Comparison of ENCODE assay signal across 27 cellular contexts in genomic region chr1:42386051-42386450, GRCh38.
"Had no signal": no experiment of that assay in that cellular context is flagged by ENCODE, and none has a peak within 500 bp of the region (broad histone marks: within the 10 kb centered on the region; RNA-seq: fewer than 3 reads in every experiment).

No MANE protein-coding gene starts in this region.

- H3K4me3 ChIP-seq: stomach, suprapubic skin, testis, thoracic aorta, thyroid gland, tibial artery, tibial nerve, transverse colon, upper lobe of left lung, upper lobe of right lung, uterus, vagina had no signal

- H3K9me3 Mint-ChIP-seq: stimulated activated effector memory CD8-positive, alpha-beta T cell treated with anti-CD3 and anti-CD28 coated beads, Interleukin-12 subunit alpha, Interleukin-12 subunit beta, amount 100 ng/mL, for 72 hours; stimulated activated memory B cell treated with anti-CD40 and anti-IgM and Interleukin-4, amounts not matched to agents 10 μg/mL and 1 μg/mL and 100 μg/mL, for 72 hours; stimulated activated naive B cell treated with anti-CD40 and anti-IgM and Interleukin-4, amounts not matched to agents 10 μg/mL and 1 μg/mL and 100 μg/mL, for 72 hours; stimulated activated naive CD8-positive, alpha-beta T cell treated with anti-CD3 and anti-CD28 coated beads, Interleukin-15, amount 100 ng/mL, for 72 hours; stimulated activated naive CD8-positive, alpha-beta T cell treated with anti-CD3 and anti-CD28 coated beads, Interleukin-15, Interleukin-2, amounts not matched to agents 100 ng/mL and 50 ng/mL, for 24 hours; type B pancreatic cell had no signal

- H3K9me3 ChIP-seq: stomach, suprapubic skin, testis, thoracic aorta, thyroid gland, tibial artery, tibial nerve, transverse colon, upper lobe of left lung, upper lobe of right lung, uterus, vagina had no signal

- H3K36me3 ChIP-seq: stomach, suprapubic skin, thoracic aorta, thyroid gland, tibial artery, tibial nerve, transverse colon, upper lobe of left lung, upper lobe of right lung, uterus, vagina had no signal

- H3K36me3 Mint-ChIP-seq: stimulated activated effector memory CD8-positive, alpha-beta T cell treated with anti-CD3 and anti-CD28 coated beads, Interleukin-12 subunit alpha, Interleukin-12 subunit beta, amount 100 ng/mL, for 72 hours; stimulated activated memory B cell treated with anti-CD40 and anti-IgM and Interleukin-4, amounts not matched to agents 10 μg/mL and 1 μg/mL and 100 μg/mL, for 72 hours; stimulated activated naive B cell treated with anti-CD40 and anti-IgM and Interleukin-4, amounts not matched to agents 10 μg/mL and 1 μg/mL and 100 μg/mL, for 72 hours; type B pancreatic cell had no signal

- DNase-seq: stimulated activated CD4-positive, alpha-beta T cell treated with anti-CD3 and anti-CD28 coated beads, Interleukin-2, amount 100 ng/mL, for 24 hours; stimulated activated CD4-positive, alpha-beta T cell treated with anti-CD3 and anti-CD28 coated beads, Interleukin-2, amount 100 ng/mL, for 48 hours; stimulated activated CD4-positive, alpha-beta T cell treated with anti-CD3 and anti-CD28 coated beads, Interleukin-4, amount 100 ng/mL, for 1 hour; stimulated activated CD4-positive, alpha-beta T cell treated with anti-CD3 and anti-CD28 coated beads, Interleukin-4, amount 100 ng/mL, for 24 hours; stimulated activated CD4-positive, alpha-beta T cell treated with anti-CD3 and anti-CD28 coated beads, Interleukin-4, amount 100 ng/mL, for 4 hours; stimulated activated CD8-positive, alpha-beta memory T cell treated with anti-CD3 and anti-CD28 coated beads, Interleukin-4, amount 100 ng/mL, for 48 hours; stimulated activated naive B cell treated with anti-CD40 and anti-IgM and Interleukin-4, amounts not matched to agents 10 μg/mL and 1 μg/mL and 100 μg/mL, for 72 hours; stimulated activated naive CD4-positive, alpha-beta T cell; stimulated activated naive CD8-positive, alpha-beta T cell treated with anti-CD3 and anti-CD28 coated beads, Interleukin-15, amount 100 ng/mL, for 72 hours; stimulated activated naive CD8-positive, alpha-beta T cell treated with anti-CD3 and anti-CD28 coated beads, Interleukin-15, Interleukin-2, amounts not matched to agents 100 U/mL and 50 U/mL, for 24 hours; stomach; substantia nigra; testis; thyroid gland; tibial artery; transverse colon; upper lobe of left lung; upper lobe of right lung; uterus had no signal

- H3K27ac Mint-ChIP-seq: stimulated activated effector memory CD8-positive, alpha-beta T cell treated with anti-CD3 and anti-CD28 coated beads, Interleukin-12 subunit alpha, Interleukin-12 subunit beta, amount 100 ng/mL, for 72 hours; stimulated activated memory B cell treated with anti-CD40 and anti-IgM and Interleukin-4, amounts not matched to agents 10 μg/mL and 1 μg/mL and 100 μg/mL, for 72 hours; stimulated activated naive B cell treated with anti-CD40 and anti-IgM and Interleukin-4, amounts not matched to agents 10 μg/mL and 1 μg/mL and 100 μg/mL, for 72 hours; stimulated activated naive CD8-positive, alpha-beta T cell treated with anti-CD3 and anti-CD28 coated beads, Interleukin-15, amount 100 ng/mL, for 72 hours; stimulated activated naive CD8-positive, alpha-beta T cell treated with anti-CD3 and anti-CD28 coated beads, Interleukin-15, Interleukin-2, amounts not matched to agents 100 ng/mL and 50 ng/mL, for 24 hours; type B pancreatic cell had no signal

- H3K4me1 ChIP-seq: testis, uterus had no signal

- H3K27me3 ChIP-seq: testis, upper lobe of left lung, vagina had no signal

- H3K27ac ChIP-seq: stomach, suprapubic skin, testis, thoracic aorta, thyroid gland, tibial artery, tibial nerve, transverse colon, upper lobe of left lung, upper lobe of right lung, uterus, vagina had no signal

- ATAC-seq: stimulated activated effector memory CD8-positive, alpha-beta T cell treated with anti-CD3 and anti-CD28 coated beads, Interleukin-12 subunit alpha, Interleukin-12 subunit beta, amount 100 ng/mL, for 72 hours; stimulated activated memory B cell treated with anti-CD40 and anti-IgM and Interleukin-4, amounts not matched to agents 10 μg/mL and 1 μg/mL and 100 μg/mL, for 72 hours; stimulated activated naive B cell treated with anti-CD40 and anti-IgM and Interleukin-4, amounts not matched to agents 10 μg/mL and 1 μg/mL and 100 μg/mL, for 72 hours; stimulated activated naive CD8-positive, alpha-beta T cell treated with anti-CD3 and anti-CD28 coated beads, Interleukin-15, amount 100 ng/mL, for 72 hours; stimulated activated naive CD8-positive, alpha-beta T cell treated with anti-CD3 and anti-CD28 coated beads, Interleukin-15, Interleukin-2, amounts not matched to agents 100 U/mL and 50 U/mL, for 24 hours; upper lobe of right lung had no signal
